8 cellular contexts compared by ENCODE assay signal in the genomic region with DNA sequence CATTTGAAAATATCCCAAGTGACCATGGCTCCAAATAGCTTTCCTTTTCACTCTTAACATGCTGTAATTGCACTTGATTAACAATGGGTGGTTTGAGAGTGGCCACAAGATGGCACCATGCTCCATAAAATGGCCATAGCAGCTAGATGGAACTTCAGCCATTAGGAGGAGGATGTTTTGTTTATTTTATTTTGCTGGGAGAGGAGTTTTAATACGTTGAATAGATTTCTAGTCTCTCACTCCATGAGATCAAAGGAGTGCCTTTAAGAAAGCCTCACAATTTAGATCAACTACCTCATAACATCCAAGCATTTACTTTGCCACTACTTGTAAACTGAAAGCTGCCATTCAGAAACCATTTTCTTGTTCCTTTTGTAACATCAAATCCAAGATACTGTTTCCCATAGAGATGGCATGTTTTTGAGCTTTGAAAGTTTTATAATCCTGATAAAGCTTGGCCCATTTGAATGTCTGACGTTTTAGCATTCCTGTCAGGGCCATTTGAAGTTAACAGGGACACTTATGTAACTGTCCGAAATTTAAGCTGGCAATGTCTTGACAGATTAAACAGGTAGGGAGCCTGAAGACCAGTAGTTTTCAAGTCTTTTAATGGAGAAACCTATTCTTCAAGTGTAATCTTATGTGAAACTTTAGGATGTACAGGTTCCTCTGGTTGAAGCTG. TPM values are rescaled to one million over a fixed set of nuclear protein-coding genes. Genes with fewer than 3 reads are reported as not detected.
A peak's percentile ranks its signal among the peaks of the same experiment; 100 is the strongest.
DNase-seq lines count a peak whose midpoint lies in the region; ATAC-seq lines count a peak whose summit lies in the region.

No MANE protein-coding gene starts in this region.

- intact Hi-C loops in activated CD4-positive, alpha-beta T cell treated with anti-CD3 and anti-CD28 coated beads, Interleukin-2, amount 10 ng/mL, durations not matched to agents 24 days and 14 days (cut with micrococcal nuclease) = loop anchor here (1.0 to 10.0 kb wide), 5 partner anchors 74 to 433 kb away; a partner anchor contains a TSS

- no peaks in the 10 kb centered on the region for H3K9me3 Mint-ChIP-seq in activated CD4-positive, alpha-beta T cell treated with anti-CD3 and anti-CD28 coated beads, Interleukin-2, amount 10 ng/mL, durations not matched to agents 24 days and 14 days
- H3K9me3 Mint-ChIP-seq in stimulated activated naive B cell treated with anti-CD40 and anti-IgM and Interleukin-4, amounts not matched to agents 10 μg/mL and 1 μg/mL and 100 μg/mL, for 72 hours = no peaks in the 10 kb centered on the region

- peaks cover 34% of the 10 kb centered on the region for H3K4me1 Mint-ChIP-seq in activated CD4-positive, alpha-beta T cell treated with anti-CD3 and anti-CD28 coated beads, Interleukin-2, amount 10 ng/mL, durations not matched to agents 24 days and 14 days
- peaks cover 16 to 19% of the 10 kb centered on the region in 2 donors for H3K4me1 Mint-ChIP-seq in stimulated activated naive B cell treated with anti-CD40 and anti-IgM and Interleukin-4, amounts not matched to agents 10 μg/mL and 1 μg/mL and 100 μg/mL, for 72 hours

- H3K23ac ChIP-seq in mesendoderm (ENCODE audit: low read length) = no peak overlapping the region

- H3K4me3 ChIP-seq in H7 (ENCODE audit: insufficient read depth, low read depth, low read length) (no peak overlapping the region), mesendoderm (ENCODE audit: low read length) (no peak overlapping the region)
- no peak overlapping the region for H3K4me3 ChIP-seq in effector memory CD4-positive, alpha-beta T cell (ENCODE audit: insufficient read depth, low read depth, low read length, poor library complexity, severe bottlenecking)

- H4K8ac ChIP-seq in mesendoderm (ENCODE audit: low read depth, low read length) = no peak overlapping the region

- H3K27ac Mint-ChIP-seq in activated CD4-positive, alpha-beta T cell treated with anti-CD3 and anti-CD28 coated beads, Interleukin-2, amount 10 ng/mL, durations not matched to agents 24 days and 14 days = peak overlapping the region; percentile 11
- H3K27ac Mint-ChIP-seq in stimulated activated naive B cell treated with anti-CD40 and anti-IgM and Interleukin-4, amounts not matched to agents 10 μg/mL and 1 μg/mL and 100 μg/mL, for 72 hours = no peak overlapping the region

- ATAC-seq in stimulated activated naive B cell treated with anti-CD40 and anti-IgM and Interleukin-4, amounts not matched to agents 10 μg/mL and 1 μg/mL and 100 μg/mL, for 72 hours (replicated peaks) = no peak
- ATAC-seq in HG02870 (IDR thresholded peaks at IDR 0.05; ENCODE audit: unreplicated experiment) = no peak

- no peak overlapping the region for H2AK5ac ChIP-seq in mesendoderm (ENCODE audit: low read length)

- H3K4me3 Mint-ChIP-seq in activated CD4-positive, alpha-beta T cell treated with anti-CD3 and anti-CD28 coated beads, Interleukin-2, amount 10 ng/mL, durations not matched to agents 24 days and 14 days = no peak overlapping the region
- no peak overlapping the region for H3K4me3 Mint-ChIP-seq in stimulated activated naive B cell treated with anti-CD40 and anti-IgM and Interleukin-4, amounts not matched to agents 10 μg/mL and 1 μg/mL and 100 μg/mL, for 72 hours

- no peaks in the 10 kb centered on the region for H3K27me3 ChIP-seq in H7 (ENCODE audit: control insufficient read depth, insufficient read depth, low read length)
- no peaks in the 10 kb centered on the region for H3K27me3 ChIP-seq in effector memory CD4-positive, alpha-beta T cell (replicated peaks; ENCODE audit: control insufficient read depth, insufficient read depth, low read length, poor library complexity, severe bottlenecking)
- no peaks in the 10 kb centered on the region for H3K27me3 ChIP-seq in mesendoderm (ENCODE audit: insufficient read depth, low read length, poor library complexity)

- DNase-seq in AG08396 (ENCODE audit: low spot score) (peak; percentile 75), H7 (peak; percentile 83), NCI-H510A treated with DMSO at 0.1 percent for 48 hours (lab: John Stamatoyannopoulos, UW) (peak; percentile 84), mesendoderm (peak; percentile 86)
- DNase-seq in activated CD4-positive, alpha-beta T cell treated with anti-CD3 and anti-CD28 coated beads, Interleukin-2, amount 10 ng/mL, durations not matched to agents 24 days and 14 days = peak; percentile 92
- peak; percentile 44 to 62 (median 49) for DNase-seq in effector memory CD4-positive, alpha-beta T cell
- peak; percentile 37 for DNase-seq in stimulated activated naive B cell treated with anti-CD40 and anti-IgM and Interleukin-4, amounts not matched to agents 10 μg/mL and 1 μg/mL and 100 μg/mL, for 72 hours

- H2BK15ac ChIP-seq in mesendoderm (replicated peaks; ENCODE audit: low read depth) = no peak overlapping the region

- H3K56ac ChIP-seq in mesendoderm (ENCODE audit: low read length) = no peak overlapping the region

- H2BK5ac ChIP-seq in mesendoderm (ENCODE audit: low read length) = no peak overlapping the region

- H4K5ac ChIP-seq in mesendoderm (ENCODE audit: low read length) = no peak overlapping the region

- no CpG with 5 or more reads among the region's 3 CpGs for WGBS in mesendoderm (ENCODE audit: extremely low coverage, insufficient coverage, low lambda C conversion rate)

- peaks cover 33% of the 10 kb centered on the region for H3K79me2 ChIP-seq in mesendoderm (ENCODE audit: control insufficient read depth, insufficient read depth, low read length)

- no peak overlapping the region for H2BK120ac ChIP-seq in mesendoderm (ENCODE audit: low read depth, low read length)

- no peak overlapping the region for H3K9ac ChIP-seq in mesendoderm (ENCODE audit: low read length)

- no peaks in the 10 kb centered on the region for H3K9me3 ChIP-seq in effector memory CD4-positive, alpha-beta T cell (ENCODE audit: control insufficient read depth, low read length)

- H3K18ac ChIP-seq in mesendoderm (ENCODE audit: low read length) = no peak overlapping the region

- peaks cover 29% of the 10 kb centered on the region for H3K36me3 ChIP-seq in H7 (replicated peaks; ENCODE audit: control insufficient read depth, insufficient read depth, low read length)
- H3K36me3 ChIP-seq in effector memory CD4-positive, alpha-beta T cell (ENCODE audit: control insufficient read depth, insufficient read depth, low read length) = no peaks in the 10 kb centered on the region
- H3K36me3 ChIP-seq in mesendoderm (ENCODE audit: control insufficient read depth, insufficient read depth, low read length) = peaks cover 11% of the 10 kb centered on the region

- H3K4me2 ChIP-seq in mesendoderm (ENCODE audit: low read length) = no peak overlapping the region

- no peak overlapping the region for H3K4ac ChIP-seq in mesendoderm (ENCODE audit: low read depth, low read length)

- peaks cover 59% of the 10 kb centered on the region for H3K36me3 Mint-ChIP-seq in activated CD4-positive, alpha-beta T cell treated with anti-CD3 and anti-CD28 coated beads, Interleukin-2, amount 10 ng/mL, durations not matched to agents 24 days and 14 days (ENCODE audit: low read depth)
- H3K36me3 Mint-ChIP-seq in stimulated activated naive B cell treated with anti-CD40 and anti-IgM and Interleukin-4, amounts not matched to agents 10 μg/mL and 1 μg/mL and 100 μg/mL, for 72 hours = peaks cover 23 to 48% of the 10 kb centered on the region in 2 donors

- peaks cover 15% of the 10 kb centered on the region for H3K79me1 ChIP-seq in mesendoderm (ENCODE audit: low read length)

- no peaks in the 10 kb centered on the region for H3K27me3 Mint-ChIP-seq in activated CD4-positive, alpha-beta T cell treated with anti-CD3 and anti-CD28 coated beads, Interleukin-2, amount 10 ng/mL, durations not matched to agents 24 days and 14 days
- no peaks in the 10 kb centered on the region for H3K27me3 Mint-ChIP-seq in stimulated activated naive B cell treated with anti-CD40 and anti-IgM and Interleukin-4, amounts not matched to agents 10 μg/mL and 1 μg/mL and 100 μg/mL, for 72 hours

- no peak overlapping the region for H3K27ac ChIP-seq in effector memory CD4-positive, alpha-beta T cell (ENCODE audit: insufficient read depth, low read length, poor library complexity, severe bottlenecking)
- no peak overlapping the region for H3K27ac ChIP-seq in mesendoderm (ENCODE audit: low read depth, low read length)

- peaks cover 9% of the 10 kb centered on the region for H3K4me1 ChIP-seq in effector memory CD4-positive, alpha-beta T cell (ENCODE audit: control insufficient read depth, insufficient read depth, low read length, poor library complexity, severe bottlenecking)
- no peaks in the 10 kb centered on the region for H3K4me1 ChIP-seq in mesendoderm (ENCODE audit: control insufficient read depth, low read depth, low read length)

RNA-seq across cellular contexts. Expression of a gene that starts 4.7 kb away (rescaled TPM):
- 103 and 119 TPM in 2 replicates for total RNA-seq in H7 (2014; rRNA removed; shearing (Covaris generic))
- total RNA-seq in activated CD4-positive, alpha-beta T cell treated with anti-CD3 and anti-CD28 coated beads, Interleukin-2, amount 10 ng/mL, durations not matched to agents 24 days and 14 days = 144 and 152 TPM in 2 replicates
- polyA plus RNA-seq in mesendoderm (2013, experiment 1 of 2) = 74.6 TPM
- polyA plus RNA-seq in mesendoderm (2013, experiment 2 of 2) = 75.1 TPM

RNA-seq across cellular contexts. Expression of a gene that starts 5.0 kb away (rescaled TPM):
- total RNA-seq in H7 (2014; rRNA removed; shearing (Covaris generic)) = 263 and 296 TPM in 2 replicates
- 179 and 187 TPM in 2 replicates for total RNA-seq in activated CD4-positive, alpha-beta T cell treated with anti-CD3 and anti-CD28 coated beads, Interleukin-2, amount 10 ng/mL, durations not matched to agents 24 days and 14 days
- 285 TPM for polyA plus RNA-seq in mesendoderm (2013, experiment 1 of 2)
- 285 TPM for polyA plus RNA-seq in mesendoderm (2013, experiment 2 of 2)

RNA-seq across cellular contexts. Expression of a gene that starts 19.4 kb away (rescaled TPM):
- total RNA-seq in H7 (2014; rRNA removed; shearing (Covaris generic)) = 99.2 and 115 TPM in 2 replicates
- total RNA-seq in activated CD4-positive, alpha-beta T cell treated with anti-CD3 and anti-CD28 coated beads, Interleukin-2, amount 10 ng/mL, durations not matched to agents 24 days and 14 days = 92.5 and 94.7 TPM in 2 replicates
- polyA plus RNA-seq in mesendoderm (2013, experiment 1 of 2) = 104 TPM
- 102 TPM for polyA plus RNA-seq in mesendoderm (2013, experiment 2 of 2)

RNA-seq across cellular contexts. Expression of a gene that starts 30.7 kb away (rescaled TPM):
- total RNA-seq in H7 (2014; rRNA removed; shearing (Covaris generic)) = 176 and 225 TPM in 2 replicates
- total RNA-seq in activated CD4-positive, alpha-beta T cell treated with anti-CD3 and anti-CD28 coated beads, Interleukin-2, amount 10 ng/mL, durations not matched to agents 24 days and 14 days = 278 and 283 TPM in 2 replicates
- polyA plus RNA-seq in mesendoderm (2013, experiment 1 of 2) = 493 TPM
- 506 TPM for polyA plus RNA-seq in mesendoderm (2013, experiment 2 of 2)

RNA-seq across cellular contexts. Expression of a gene that starts 45.0 kb away (rescaled TPM):
- 3.6 and 4.2 TPM in 2 replicates for total RNA-seq in H7 (2014; rRNA removed; shearing (Covaris generic))
- total RNA-seq in activated CD4-positive, alpha-beta T cell treated with anti-CD3 and anti-CD28 coated beads, Interleukin-2, amount 10 ng/mL, durations not matched to agents 24 days and 14 days = 1.1 and 1.2 TPM in 2 replicates
- 3.0 TPM for polyA plus RNA-seq in mesendoderm (2013, experiment 1 of 2)
- polyA plus RNA-seq in mesendoderm (2013, experiment 2 of 2) = 2.6 TPM

Comparison
In these comparisons a context has a peak if more than half of its experiments do, and no peak if none do; other contexts are left out.
1. DNase-seq: peak in every context shown above with its lines; median percentile 92 in activated CD4-positive, alpha-beta T cell treated with anti-CD3 and anti-CD28 coated beads, Interleukin-2, amount 10 ng/mL, durations not matched to agents 24 days and 14 days; 86 in mesendoderm; 84 in NCI-H510A treated with DMSO at 0.1 percent for 48 hours; 83 in H7; 75 in AG08396; 49 in effector memory CD4-positive, alpha-beta T cell; 37 in stimulated activated naive B cell treated with anti-CD40 and anti-IgM and Interleukin-4, amounts not matched to agents 10 μg/mL and 1 μg/mL and 100 μg/mL, for 72 hours.